ENCODE assay signal across 9 cellular contexts in genomic region chr4:184382189-184382846, GRCh38.
DNase-seq lines count a peak whose midpoint lies in the region; ATAC-seq and TF ChIP-seq lines count a peak whose summit lies in the region.
"Had no signal": no experiment of that assay in that cellular context is flagged by ENCODE, and none has a peak within 500 bp of the region (broad histone marks: within the 10 kb centered on the region; RNA-seq: fewer than 3 reads in every experiment).

No MANE protein-coding gene starts in this region.

- H3K79me2 ChIP-seq in DOHH2 (ENCODE audit: control insufficient read depth, low read length) = no peaks in the 10 kb centered on the region

- POLR2A ChIA-PET in naive thymus-derived CD4-positive, alpha-beta T cell (lab: Charles Lee) = interaction anchor here (0.5 to 0.8 kb wide), 2 partner anchors 46 to 114 kb away, joined by 3 to 6 read pairs; no protein-coding TSS in a partner anchor

- CTCF ChIA-PET in naive thymus-derived CD4-positive, alpha-beta T cell (lab: Charles Lee) = interaction anchor here (1.4 kb wide), 1 partner anchor 116 kb away, joined by 5 read pairs; no protein-coding TSS in a partner anchor

- no peaks in the 10 kb centered on the region for H3K27me3 Mint-ChIP-seq in T-helper 2 cell treated with Interferon-gamma antibody and Interleukin-4, amounts not matched to agents 5 μg/mL and 100 μg/mL, for 36 hours (ENCODE audit: low read depth)
- no peaks in the 10 kb centered on the region for H3K27me3 Mint-ChIP-seq in naive thymus-derived CD4-positive, alpha-beta T cell

- H3F3A ChIP-seq in DOHH2 (ENCODE audit: control insufficient read depth, insufficient read depth) = peaks cover 13% of the 10 kb centered on the region

- intact Hi-C loops in naive thymus-derived CD4-positive, alpha-beta T cell (cut with micrococcal nuclease) = loop anchor here (5.0 to 10.0 kb wide), 4 partner anchors 35 to 152 kb away; no protein-coding TSS in a partner anchor

- peaks cover 53% of the 10 kb centered on the region for H3K36me3 Mint-ChIP-seq in T-helper 2 cell treated with Interferon-gamma antibody and Interleukin-4, amounts not matched to agents 5 μg/mL and 100 μg/mL, for 36 hours (ENCODE audit: low read depth)
- H3K36me3 Mint-ChIP-seq in naive thymus-derived CD4-positive, alpha-beta T cell = peaks cover 0 to 52% (median 10%) of the 10 kb centered on the region in 5 donors

- H3K9me2 ChIP-seq in DOHH2 (replicated peaks; ENCODE audit: control insufficient read depth, low read length) = no peaks in the 10 kb centered on the region

- H3K4me1 Mint-ChIP-seq in T-helper 2 cell treated with Interferon-gamma antibody and Interleukin-4, amounts not matched to agents 5 μg/mL and 100 μg/mL, for 36 hours (ENCODE audit: low read depth) = peaks cover 52% of the 10 kb centered on the region
- H3K4me1 Mint-ChIP-seq in naive thymus-derived CD4-positive, alpha-beta T cell = peaks cover 49 to 71% (median 66%) of the 10 kb centered on the region in 7 donors

- peaks cover 13% of the 10 kb centered on the region for H3K9me3 Mint-ChIP-seq in T-helper 2 cell treated with Interferon-gamma antibody and Interleukin-4, amounts not matched to agents 5 μg/mL and 100 μg/mL, for 36 hours
- H3K9me3 Mint-ChIP-seq in naive thymus-derived CD4-positive, alpha-beta T cell = peaks cover 0 to 12% (median 0%) of the 10 kb centered on the region in 11 donors

- DNase-seq in T-helper 2 cell treated with Interferon-gamma antibody and Interleukin-4, amounts not matched to agents 5 μg/mL and 100 μg/mL, for 36 hours (ENCODE audit: low spot score) = no peak
- DNase-seq in naive thymus-derived CD4-positive, alpha-beta T cell = peak in 2 of 9 donors; percentile 15 to 25
- DNase-seq in cerebellar cortex (ENCODE audit: low spot score) (no peak), NCI-H128 (lab: John Stamatoyannopoulos, UW; ENCODE audit: unreplicated experiment) (no peak), AG20443 (ENCODE audit: low spot score) (no peak)

- H3K9me3 ChIP-seq in DOHH2 (ENCODE audit: control insufficient read depth, insufficient read depth, low read length) = 0 out of 2 replicates have a peak, but pooled peaks cover 2% of the 10 kb centered on the region
- no peaks in the 10 kb centered on the region for H3K9me3 ChIP-seq in naive thymus-derived CD4-positive, alpha-beta T cell (ENCODE audit: control insufficient read depth in 2 of 3, low read length in 3 of 3)

- ATAC-seq in HG02938 (IDR thresholded peaks at IDR 0.05; ENCODE audit: unreplicated experiment) = peak; percentile 37
- ATAC-seq in naive thymus-derived CD4-positive, alpha-beta T cell = peak; percentile 79
- no peak for ATAC-seq in GM21825 (IDR thresholded peaks at IDR 0.05; ENCODE audit: unreplicated experiment)

- H4K20me1 ChIP-seq in DOHH2 (ENCODE audit: control insufficient read depth, insufficient read depth, low read depth, low read length) = peaks cover 14% of the 10 kb centered on the region; the same call in 1 of the 2 replicates

- peak overlapping the region; percentile 32 for H3K27ac Mint-ChIP-seq in T-helper 2 cell treated with Interferon-gamma antibody and Interleukin-4, amounts not matched to agents 5 μg/mL and 100 μg/mL, for 36 hours
- peak overlapping the region; percentile 4 to 82 (median 25) for H3K27ac Mint-ChIP-seq in naive thymus-derived CD4-positive, alpha-beta T cell

- peak overlapping the region; percentile 79 for H3K4me2 ChIP-seq in DOHH2 (ENCODE audit: low read length)

- H3K4me1 ChIP-seq in DOHH2 (ENCODE audit: control insufficient read depth, low read length) = peaks cover 58% of the 10 kb centered on the region
- peaks cover 24 to 40% of the 10 kb centered on the region in 2 donors for H3K4me1 ChIP-seq in naive thymus-derived CD4-positive, alpha-beta T cell (ENCODE audit: control insufficient read depth in 2 of 2, insufficient read depth in 2 of 2, low read length in 2 of 2)

- H3K27me3 ChIP-seq in DOHH2 (ENCODE audit: control insufficient read depth, low read length) = peaks cover 63% of the 10 kb centered on the region
- no peaks in the 10 kb centered on the region for H3K27me3 ChIP-seq in naive thymus-derived CD4-positive, alpha-beta T cell (ENCODE audit: control insufficient read depth in 2 of 2, insufficient read depth in 2 of 2, low read length in 2 of 2)

- peak overlapping the region; percentile 64 for H3K4me3 Mint-ChIP-seq in T-helper 2 cell treated with Interferon-gamma antibody and Interleukin-4, amounts not matched to agents 5 μg/mL and 100 μg/mL, for 36 hours
- peak overlapping the region in 9 of 10 donors; percentile 15 to 77 (median 56) for H3K4me3 Mint-ChIP-seq in naive thymus-derived CD4-positive, alpha-beta T cell

- no peak for TF ChIP-seq CTCF in DOHH2 (IDR thresholded peaks at IDR 0.05; ENCODE audit: low read depth, low read length, poor library complexity, severe bottlenecking)

- H3K4me3 ChIP-seq in DOHH2 (ENCODE audit: low read length) = peak overlapping the region; percentile 40
- H3K4me3 ChIP-seq in naive thymus-derived CD4-positive, alpha-beta T cell (ENCODE audit: low read length) = no peak overlapping the region

- no peak overlapping the region for H3K27ac ChIP-seq in DOHH2 (ENCODE audit: low read depth, low read length)
- H3K27ac ChIP-seq in naive thymus-derived CD4-positive, alpha-beta T cell (ENCODE audit: low read depth, low read length) = no peak overlapping the region
- H3K27ac ChIP-seq: VCaP had no signal

- H3K36me3 ChIP-seq in DOHH2 (ENCODE audit: control insufficient read depth, low read length) = no peaks in the 10 kb centered on the region
- peaks cover 0 to 10% (median 0%) of the 10 kb centered on the region in 3 experiments for H3K36me3 ChIP-seq in naive thymus-derived CD4-positive, alpha-beta T cell (ENCODE audit: control insufficient read depth in 2 of 3, insufficient read depth in 3 of 3, low read length in 3 of 3)
